ENCODE assay signal across 1 cellular context in genomic region chr17:79749156-79749815, GRCh38.
TF ChIP-seq lines count a peak whose summit lies in the region.

No MANE protein-coding gene starts in this region.

TF ChIP-seq in K562, 482 proteins besides CTCF, POLR2A, EP300 and RAD21 (continues in another document):
- no peak for TF ChIP-seq ZNF133 (CRISPR knock-in tag; IDR thresholded peaks at IDR 0.05)
- peak; percentile 53; the same call in 1 of the 2 replicates for TF ChIP-seq RAD51 (IDR thresholded peaks at IDR 0.05; ENCODE audit: borderline replicate concordance, low read depth)
- TF ChIP-seq, protein P1, sequence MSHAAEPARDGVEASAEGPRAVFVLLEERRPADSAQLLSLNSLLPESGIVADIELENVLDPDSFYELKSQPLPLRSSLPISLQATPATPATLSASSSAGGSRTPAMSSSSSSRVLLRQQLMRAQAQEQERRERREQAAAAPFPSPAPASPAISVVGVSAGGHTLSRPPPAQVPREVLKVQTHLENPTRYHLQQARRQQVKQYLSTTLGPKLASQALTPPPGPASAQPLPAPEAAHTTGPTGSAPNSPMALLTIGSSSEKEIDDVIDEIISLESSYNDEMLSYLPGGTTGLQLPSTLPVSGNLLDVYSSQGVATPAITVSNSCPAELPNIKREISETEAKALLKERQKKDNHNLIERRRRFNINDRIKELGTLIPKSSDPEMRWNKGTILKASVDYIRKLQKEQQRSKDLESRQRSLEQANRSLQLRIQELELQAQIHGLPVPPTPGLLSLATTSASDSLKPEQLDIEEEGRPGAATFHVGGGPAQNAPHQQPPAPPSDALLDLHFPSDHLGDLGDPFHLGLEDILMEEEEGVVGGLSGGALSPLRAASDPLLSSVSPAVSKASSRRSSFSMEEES (CRISPR knock-in tag; IDR thresholded peaks at IDR 0.05) = peak; percentile 14; the same call in 1 of the 2 replicates
- TF ChIP-seq ZKSCAN1 (IDR thresholded peaks at IDR 0.05; ENCODE audit: low read depth, low read length) = no peak
- TF ChIP-seq SLC30A9 (CRISPR knock-in tag; IDR thresholded peaks at IDR 0.05) = no peak
- TF ChIP-seq, protein P2, sequence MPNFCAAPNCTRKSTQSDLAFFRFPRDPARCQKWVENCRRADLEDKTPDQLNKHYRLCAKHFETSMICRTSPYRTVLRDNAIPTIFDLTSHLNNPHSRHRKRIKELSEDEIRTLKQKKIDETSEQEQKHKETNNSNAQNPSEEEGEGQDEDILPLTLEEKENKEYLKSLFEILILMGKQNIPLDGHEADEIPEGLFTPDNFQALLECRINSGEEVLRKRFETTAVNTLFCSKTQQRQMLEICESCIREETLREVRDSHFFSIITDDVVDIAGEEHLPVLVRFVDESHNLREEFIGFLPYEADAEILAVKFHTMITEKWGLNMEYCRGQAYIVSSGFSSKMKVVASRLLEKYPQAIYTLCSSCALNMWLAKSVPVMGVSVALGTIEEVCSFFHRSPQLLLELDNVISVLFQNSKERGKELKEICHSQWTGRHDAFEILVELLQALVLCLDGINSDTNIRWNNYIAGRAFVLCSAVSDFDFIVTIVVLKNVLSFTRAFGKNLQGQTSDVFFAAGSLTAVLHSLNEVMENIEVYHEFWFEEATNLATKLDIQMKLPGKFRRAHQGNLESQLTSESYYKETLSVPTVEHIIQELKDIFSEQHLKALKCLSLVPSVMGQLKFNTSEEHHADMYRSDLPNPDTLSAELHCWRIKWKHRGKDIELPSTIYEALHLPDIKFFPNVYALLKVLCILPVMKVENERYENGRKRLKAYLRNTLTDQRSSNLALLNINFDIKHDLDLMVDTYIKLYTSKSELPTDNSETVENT (CRISPR knock-in tag; IDR thresholded peaks at IDR 0.05) = no peak
- TF ChIP-seq, protein P3, sequence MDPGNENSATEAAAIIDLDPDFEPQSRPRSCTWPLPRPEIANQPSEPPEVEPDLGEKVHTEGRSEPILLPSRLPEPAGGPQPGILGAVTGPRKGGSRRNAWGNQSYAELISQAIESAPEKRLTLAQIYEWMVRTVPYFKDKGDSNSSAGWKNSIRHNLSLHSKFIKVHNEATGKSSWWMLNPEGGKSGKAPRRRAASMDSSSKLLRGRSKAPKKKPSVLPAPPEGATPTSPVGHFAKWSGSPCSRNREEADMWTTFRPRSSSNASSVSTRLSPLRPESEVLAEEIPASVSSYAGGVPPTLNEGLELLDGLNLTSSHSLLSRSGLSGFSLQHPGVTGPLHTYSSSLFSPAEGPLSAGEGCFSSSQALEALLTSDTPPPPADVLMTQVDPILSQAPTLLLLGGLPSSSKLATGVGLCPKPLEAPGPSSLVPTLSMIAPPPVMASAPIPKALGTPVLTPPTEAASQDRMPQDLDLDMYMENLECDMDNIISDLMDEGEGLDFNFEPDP (CRISPR knock-in tag; IDR thresholded peaks at IDR 0.05) = no peak
- no peak for TF ChIP-seq PHB (CRISPR knock-in tag; IDR thresholded peaks at IDR 0.05)
- TF ChIP-seq MBD2 (IDR thresholded peaks at IDR 0.05; ENCODE audit: borderline replicate concordance, low read depth) = no peak
- no peak for TF ChIP-seq RFX7 (CRISPR knock-in tag; IDR thresholded peaks at IDR 0.05)
- no peak for TF ChIP-seq DACH1 (IDR thresholded peaks at IDR 0.05; ENCODE audit: partially characterized antibody)
- TF ChIP-seq, protein P4, sequence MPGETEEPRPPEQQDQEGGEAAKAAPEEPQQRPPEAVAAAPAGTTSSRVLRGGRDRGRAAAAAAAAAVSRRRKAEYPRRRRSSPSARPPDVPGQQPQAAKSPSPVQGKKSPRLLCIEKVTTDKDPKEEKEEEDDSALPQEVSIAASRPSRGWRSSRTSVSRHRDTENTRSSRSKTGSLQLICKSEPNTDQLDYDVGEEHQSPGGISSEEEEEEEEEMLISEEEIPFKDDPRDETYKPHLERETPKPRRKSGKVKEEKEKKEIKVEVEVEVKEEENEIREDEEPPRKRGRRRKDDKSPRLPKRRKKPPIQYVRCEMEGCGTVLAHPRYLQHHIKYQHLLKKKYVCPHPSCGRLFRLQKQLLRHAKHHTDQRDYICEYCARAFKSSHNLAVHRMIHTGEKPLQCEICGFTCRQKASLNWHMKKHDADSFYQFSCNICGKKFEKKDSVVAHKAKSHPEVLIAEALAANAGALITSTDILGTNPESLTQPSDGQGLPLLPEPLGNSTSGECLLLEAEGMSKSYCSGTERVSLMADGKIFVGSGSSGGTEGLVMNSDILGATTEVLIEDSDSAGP (CRISPR knock-in tag; IDR thresholded peaks at IDR 0.05) = no peak
- no peak for TF ChIP-seq FOS (IDR thresholded peaks at IDR 0.05; ENCODE audit: extremely low read depth, insufficient read length)
- TF ChIP-seq BHLHE40 (IDR thresholded peaks at IDR 0.05; ENCODE audit: low read length) = peak; percentile 82
- no peak for TF ChIP-seq MTF1 (CRISPR knock-in tag; IDR thresholded peaks at IDR 0.05; ENCODE audit: borderline replicate concordance)
- TF ChIP-seq SREBF2 (CRISPR knock-in tag; IDR thresholded peaks at IDR 0.05) = no peak
- no peak for TF ChIP-seq GABPA (tag; conservative IDR thresholded peaks at IDR 0.05; ENCODE audit: low read depth)
- no peak for TF ChIP-seq MEF2A (IDR thresholded peaks at IDR 0.05; ENCODE audit: control insufficient read depth, low read depth, low read length)
- no peak for TF ChIP-seq KDM1A (IDR thresholded peaks at IDR 0.05)
- TF ChIP-seq CC2D1A (IDR thresholded peaks at IDR 0.05) = no peak
- TF ChIP-seq POLR2AphosphoS5 (IDR thresholded peaks at IDR 0.05; ENCODE audit: control insufficient read depth, insufficient read depth, low read depth, low read length) = no peak
- TF ChIP-seq ZNF717 (CRISPR knock-in tag; IDR thresholded peaks at IDR 0.05) = no peak
- TF ChIP-seq EP400 (IDR thresholded peaks at IDR 0.05) = 0 out of 2 replicates have a peak, but pooled peaks have one; percentile 5
- TF ChIP-seq PHB2 (IDR thresholded peaks at IDR 0.05; ENCODE audit: low read depth) = no peak
- TF ChIP-seq ZNF668 (CRISPR knock-in tag; IDR thresholded peaks at IDR 0.05) = no peak
- no peak for TF ChIP-seq BCLAF1 (IDR thresholded peaks at IDR 0.05; ENCODE audit: borderline replicate concordance in 1 of 2, control insufficient read depth in 1 of 2, low read depth in 2 of 2, low read length in 1 of 2)
- TF ChIP-seq KAT2B (IDR thresholded peaks at IDR 0.05; ENCODE audit: low read depth, low read length) = no peak
- TF ChIP-seq FOXJ2 (tag; IDR thresholded peaks at IDR 0.05) = peak; percentile 51; the same call in 1 of the 2 replicates
- no peak for TF ChIP-seq TAF7 (tag; IDR thresholded peaks at IDR 0.05)
- no peak for TF ChIP-seq RBM25 (IDR thresholded peaks at IDR 0.05; ENCODE audit: low read depth, low read length, severe bottlenecking)
- TF ChIP-seq ZNF512 (tag; IDR thresholded peaks at IDR 0.05) = peak; percentile 46; the same call in 1 of the 2 replicates
- TF ChIP-seq ZNF695 (CRISPR knock-in tag; IDR thresholded peaks at IDR 0.05) = no peak
- TF ChIP-seq NFATC3 (IDR thresholded peaks at IDR 0.05) = no peak
- no peak for TF ChIP-seq HOXB6 (CRISPR knock-in tag; IDR thresholded peaks at IDR 0.05; ENCODE audit: borderline replicate concordance)
- TF ChIP-seq, protein P5, sequence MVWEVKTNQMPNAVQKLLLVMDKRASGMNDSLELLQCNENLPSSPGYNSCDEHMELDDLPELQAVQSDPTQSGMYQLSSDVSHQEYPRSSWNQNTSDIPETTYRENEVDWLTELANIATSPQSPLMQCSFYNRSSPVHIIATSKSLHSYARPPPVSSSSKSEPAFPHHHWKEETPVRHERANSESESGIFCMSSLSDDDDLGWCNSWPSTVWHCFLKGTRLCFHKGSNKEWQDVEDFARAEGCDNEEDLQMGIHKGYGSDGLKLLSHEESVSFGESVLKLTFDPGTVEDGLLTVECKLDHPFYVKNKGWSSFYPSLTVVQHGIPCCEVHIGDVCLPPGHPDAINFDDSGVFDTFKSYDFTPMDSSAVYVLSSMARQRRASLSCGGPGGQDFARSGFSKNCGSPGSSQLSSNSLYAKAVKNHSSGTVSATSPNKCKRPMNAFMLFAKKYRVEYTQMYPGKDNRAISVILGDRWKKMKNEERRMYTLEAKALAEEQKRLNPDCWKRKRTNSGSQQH (CRISPR knock-in tag; IDR thresholded peaks at IDR 0.05) = no peak
- TF ChIP-seq USF2 (CRISPR knock-in tag; IDR thresholded peaks at IDR 0.05) = peak; percentile 58; the same call in 1 of the 2 replicates
- no peak for TF ChIP-seq ZNF354B (CRISPR knock-in tag; IDR thresholded peaks at IDR 0.05)
- no peak for TF ChIP-seq ZFP36 (IDR thresholded peaks at IDR 0.05; ENCODE audit: low read depth, low read length, partially characterized antibody)
- no peak for TF ChIP-seq PPARD (CRISPR knock-in tag; IDR thresholded peaks at IDR 0.05)
